26 cellular contexts compared by ENCODE assay signal in genomic region chr22:31439805-31440204, GRCh38. TPM values are rescaled to one million over a fixed set of nuclear protein-coding genes. Genes with fewer than 3 reads are reported as not detected.
DNase-seq lines count a peak whose midpoint lies in the region; ATAC-seq, FAIRE-seq and TF ChIP-seq lines count a peak whose summit lies in the region.
"Had no signal": no experiment of that assay in that cellular context is flagged by ENCODE, and none has a peak within 500 bp of the region (broad histone marks: within the 10 kb centered on the region; RNA-seq: fewer than 3 reads in every experiment).

No MANE protein-coding gene starts in this region.

- H3K27ac Mint-ChIP-seq in stimulated activated naive CD8-positive, alpha-beta T cell treated with anti-CD3 and anti-CD28 coated beads, Interleukin-15, Interleukin-2, amounts not matched to agents 100 ng/mL and 50 ng/mL, for 24 hours: peak overlapping the region; percentile 63
- H3K27ac Mint-ChIP-seq in nephron progenitor cell: no peak overlapping the region
- H3K27ac Mint-ChIP-seq: neural progenitor cell had no signal

- no peak overlapping the region for H3K4me3 ChIP-seq in endothelial cell of umbilical vein (replicated peaks in 1 of 3; ENCODE audit: insufficient read depth in 1 of 3, low read depth in 1 of 3, low read length in 3 of 3)
- H3K4me3 ChIP-seq in upper lobe of right lung: no peak overlapping the region
- H3K4me3 ChIP-seq: esophagus squamous epithelium, MG63, neural progenitor cell, right lobe of liver, transverse colon had no signal

- H3K36me3 Mint-ChIP-seq in stimulated activated naive CD8-positive, alpha-beta T cell treated with anti-CD3 and anti-CD28 coated beads, Interleukin-15, Interleukin-2, amounts not matched to agents 100 ng/mL and 50 ng/mL, for 24 hours (ENCODE audit: low read depth): peaks cover 94% of the 10 kb centered on the region
- peaks cover 74% of the 10 kb centered on the region for H3K36me3 Mint-ChIP-seq in nephron progenitor cell (ENCODE audit: low read depth)

- no peak overlapping the region for H3K9ac ChIP-seq in endothelial cell of umbilical vein (replicated peaks; ENCODE audit: extremely low read depth, insufficient read depth, low read length)
- H3K9ac ChIP-seq: neural progenitor cell had no signal

- H3K9me3 Mint-ChIP-seq in stimulated activated naive CD8-positive, alpha-beta T cell treated with anti-CD3 and anti-CD28 coated beads, Interleukin-15, Interleukin-2, amounts not matched to agents 100 ng/mL and 50 ng/mL, for 24 hours: no peaks in the 10 kb centered on the region
- H3K9me3 Mint-ChIP-seq in nephron progenitor cell: no peaks in the 10 kb centered on the region
- H3K9me3 Mint-ChIP-seq: activated CD4-positive, alpha-beta memory T cell treated with anti-CD3 and anti-CD28 coated beads for 36 hours; activated T-helper 1 cell treated with anti-CD3 and anti-CD28 coated beads, Interleukin-12 subunit alpha, Interleukin-12 subunit beta, Interleukin-2, Interleukin-4 antibody, amounts not matched to agents 30 ng/mL and 10 ng/mL and 1 ng/mL, durations not matched to agents 14 hours and 24 hours and 36 hours; brain; neural progenitor cell had no signal

- TF ChIP-seq CTCF in endothelial cell of umbilical vein (IDR thresholded peaks at IDR 0.05; ENCODE audit: extremely low read depth in 1 of 2, insufficient read depth in 1 of 2, low read depth in 1 of 2, low read length in 2 of 2) (no peak), upper lobe of right lung (IDR thresholded peaks at IDR 0.05) (no peak), nephron progenitor cell (IDR thresholded peaks at IDR 0.05) (no peak)

- H3K4me1 Mint-ChIP-seq in stimulated activated naive CD8-positive, alpha-beta T cell treated with anti-CD3 and anti-CD28 coated beads, Interleukin-15, Interleukin-2, amounts not matched to agents 100 ng/mL and 50 ng/mL, for 24 hours (ENCODE audit: low read depth): no peaks in the 10 kb centered on the region
- H3K4me1 Mint-ChIP-seq in nephron progenitor cell: no peaks in the 10 kb centered on the region
- H3K4me1 Mint-ChIP-seq: brain, neural progenitor cell had no signal

- H3K27me3 Mint-ChIP-seq in stimulated activated naive CD8-positive, alpha-beta T cell treated with anti-CD3 and anti-CD28 coated beads, Interleukin-15, Interleukin-2, amounts not matched to agents 100 ng/mL and 50 ng/mL, for 24 hours: no peaks in the 10 kb centered on the region
- no peaks in the 10 kb centered on the region for H3K27me3 Mint-ChIP-seq in nephron progenitor cell (ENCODE audit: low read depth, poor library complexity)
- H3K27me3 Mint-ChIP-seq: activated CD4-positive, alpha-beta memory T cell treated with anti-CD3 and anti-CD28 coated beads for 36 hours; brain had no signal

- no peak overlapping the region for H3K4me2 ChIP-seq in endothelial cell of umbilical vein (ENCODE audit: insufficient read depth, low read length)
- H3K4me2 ChIP-seq: neural progenitor cell had no signal

- H4K20me1 ChIP-seq in endothelial cell of umbilical vein (replicated peaks; ENCODE audit: control insufficient read depth, extremely low read depth, insufficient read depth, low read length): no peaks in the 10 kb centered on the region

- H3K36me3 ChIP-seq in endothelial cell of umbilical vein (ENCODE audit: control insufficient read depth in 2 of 2, extremely low read depth in 1 of 2, insufficient read depth in 2 of 2, low read length in 2 of 2): peaks cover 27 to 38% of the 10 kb centered on the region in 2 experiments
- H3K36me3 ChIP-seq in upper lobe of right lung: peaks cover 100% of the 10 kb centered on the region
- H3K36me3 ChIP-seq: neural progenitor cell had no signal

- no peaks in the 10 kb centered on the region for H3K27me3 ChIP-seq in endothelial cell of umbilical vein (ENCODE audit: control insufficient read depth in 2 of 2, insufficient read depth in 2 of 2, low read length in 2 of 2)
- no peaks in the 10 kb centered on the region for H3K27me3 ChIP-seq in upper lobe of right lung
- H3K27me3 ChIP-seq: esophagus squamous epithelium, MG63, neural progenitor cell, right lobe of liver, transverse colon had no signal

- peaks cover 4% of the 10 kb centered on the region for H3K4me1 ChIP-seq in endothelial cell of umbilical vein (ENCODE audit: control insufficient read depth, extremely low read depth, insufficient read depth, low read length)
- no peaks in the 10 kb centered on the region for H3K4me1 ChIP-seq in upper lobe of right lung
- H3K4me1 ChIP-seq: transverse colon had no signal

- no peaks in the 10 kb centered on the region for H3K79me2 ChIP-seq in endothelial cell of umbilical vein (ENCODE audit: control insufficient read depth, insufficient read depth, low read length)

- no peak for ATAC-seq in stimulated activated naive CD8-positive, alpha-beta T cell treated with anti-CD3 and anti-CD28 coated beads, Interleukin-15, Interleukin-2, amounts not matched to agents 100 U/mL and 50 U/mL, for 24 hours
- ATAC-seq in left colon (peak; percentile 4), upper lobe of right lung (peak; percentile 30), GM21737 (IDR thresholded peaks at IDR 0.05; ENCODE audit: unreplicated experiment) (no peak)
- ATAC-seq: PC-3 had no signal

- dilution Hi-C loops in endothelial cell of umbilical vein (cut with MboI; ENCODE audit: extremely low pct_ligation_motif_present, low sequenced_read_pairs): no loop called here

- H3K27ac ChIP-seq in endothelial cell of umbilical vein (ENCODE audit: insufficient read depth, low read depth, low read length) (no peak overlapping the region), upper lobe of right lung (no peak overlapping the region)
- H3K27ac ChIP-seq: esophagus squamous epithelium, right lobe of liver, transverse colon had no signal

- intact Hi-C loops in endothelial cell of umbilical vein (cut with micrococcal nuclease): no loop called here
- intact Hi-C loops in left colon (cut with DNase I, micrococcal nuclease): no loop called here
- intact Hi-C loops in upper lobe of right lung (cut with DNase I): no loop called here

- POLR2A ChIA-PET in endothelial cell of umbilical vein (lab: Charles Lee): no interaction called here

- H3K4me3 Mint-ChIP-seq in stimulated activated naive CD8-positive, alpha-beta T cell treated with anti-CD3 and anti-CD28 coated beads, Interleukin-15, Interleukin-2, amounts not matched to agents 100 ng/mL and 50 ng/mL, for 24 hours: no peak overlapping the region
- no peak overlapping the region for H3K4me3 Mint-ChIP-seq in nephron progenitor cell
- H3K4me3 Mint-ChIP-seq: activated CD4-positive, alpha-beta memory T cell treated with anti-CD3 and anti-CD28 coated beads for 36 hours; activated T-helper 1 cell treated with anti-CD3 and anti-CD28 coated beads, Interleukin-12 subunit alpha, Interleukin-12 subunit beta, Interleukin-2, Interleukin-4 antibody, amounts not matched to agents 30 ng/mL and 10 ng/mL and 1 ng/mL, durations not matched to agents 14 hours and 24 hours and 36 hours; brain; neural progenitor cell had no signal

- H3K9me1 ChIP-seq in endothelial cell of umbilical vein (replicated peaks; ENCODE audit: control insufficient read depth, extremely low read depth, insufficient read depth, low read length): no peaks in the 10 kb centered on the region

- TF ChIP-seq POLR2A in endothelial cell of umbilical vein (IDR thresholded peaks at IDR 0.05; ENCODE audit: low read depth, low read length): no peak

- no peaks in the 10 kb centered on the region for H3K9me3 ChIP-seq in endothelial cell of umbilical vein (replicated peaks; ENCODE audit: control insufficient read depth, insufficient read depth, low read length)
- H3K9me3 ChIP-seq in upper lobe of right lung: no peaks in the 10 kb centered on the region
- H3K9me3 ChIP-seq: esophagus squamous epithelium, MG63, right lobe of liver, transverse colon had no signal

- CTCF ChIA-PET in endothelial cell of umbilical vein (lab: Charles Lee): interaction anchor here (0.6 to 1.7 kb wide), 2 partner anchors 12 to 63 kb away, joined by 3 to 9 read pairs; no protein-coding TSS in a partner anchor

- FAIRE-seq in endothelial cell of umbilical vein (lab: Jason Lieb, UNC): no peak

- BruUV-seq in endothelial cell of umbilical vein (replicated peaks; lab: Mats Ljungman, UMichigan): TSS peak; percentile 50

- H2AFZ ChIP-seq in endothelial cell of umbilical vein (ENCODE audit: low read depth, low read length): no peak overlapping the region
- H2AFZ ChIP-seq: neural progenitor cell had no signal

- no peak for DNase-seq in stimulated activated naive CD8-positive, alpha-beta T cell treated with anti-CD3 and anti-CD28 coated beads, Interleukin-15, Interleukin-2, amounts not matched to agents 100 U/mL and 50 U/mL, for 24 hours
- DNase-seq in endothelial cell of umbilical vein (ENCODE audit: low read depth, low spot score) (no peak), left colon (no peak), upper lobe of right lung (no peak), NCI-H1694 (lab: John Stamatoyannopoulos, UW) (no peak), nephron progenitor cell (no peak)
- DNase-seq: activated CD4-positive, alpha-beta memory T cell treated with anti-CD3 and anti-CD28 coated beads for 36 hours; activated CD4-positive, CD25-positive, alpha-beta regulatory T cell treated with anti-CD3 and anti-CD28 coated beads, Interleukin-2, amount 50 U/mL, for 72 hours; activated naive CD4-positive, alpha-beta T cell treated with anti-CD3 and anti-CD28 coated beads, Interleukin-2, amount 50 U/mL, for 16 hours; DMS79; esophagus squamous epithelium; foreskin melanocyte; GF-D8; MG63; NCI-H2029; NCI-H526; PC-3; right lobe of liver; stimulated activated CD4-positive, alpha-beta T cell treated with anti-CD3 and anti-CD28 coated beads, Interleukin-4, amount 100 ng/mL, for 1 hour; T-helper 2 cell; transverse colon had no signal

RNA-seq across cellular contexts. Expression of gene DRG1, which starts 40.4 kb away (rescaled TPM):
- 51.6 and 65.1 TPM in 2 replicates for total RNA-seq in endothelial cell of umbilical vein
- polyA plus RNA-seq in endothelial cell of umbilical vein: 30.6 and 37.7 TPM in 2 replicates
- polyA plus RNA-seq in endothelial cell of umbilical vein (2011; cell fraction: cytosol; rRNA removed): 59.1 and 63.9 TPM in 2 replicates
- 37.1 and 39.9 TPM in 2 replicates for polyA plus RNA-seq in endothelial cell of umbilical vein (2011; cell fraction: nucleus; rRNA removed)
- 53.3 and 75.5 TPM in 2 replicates for polyA plus RNA-seq in endothelial cell of umbilical vein (2012)
- polyA minus RNA-seq in endothelial cell of umbilical vein: 52.2 and 64.2 TPM in 2 replicates
- 49.9 TPM for polyA minus RNA-seq in endothelial cell of umbilical vein (2011; cell fraction: cytosol; rRNA and poly(A)+ RNA removed)
- 22.8 and 45.4 TPM in 2 replicates for polyA minus RNA-seq in endothelial cell of umbilical vein (2011; cell fraction: nucleus; rRNA and poly(A)+ RNA removed)
- 10 to 100 TPM; 29.9 to 34.5 TPM for total RNA-seq in left colon
- 35.5 TPM for total RNA-seq in upper lobe of right lung

RNA-seq across cellular contexts. Expression of gene EIF4ENIF1, which starts 49.8 kb away (rescaled TPM):
- total RNA-seq in endothelial cell of umbilical vein (36.6 and 38.7 TPM in 2 replicates), left colon (10 to 100 TPM; 27.1 to 27.3 TPM), upper lobe of right lung (27.2 TPM)
- 22.4 and 22.8 TPM in 2 replicates for polyA plus RNA-seq in endothelial cell of umbilical vein
- 18.1 and 20.5 TPM in 2 replicates for polyA plus RNA-seq in endothelial cell of umbilical vein (2011; cell fraction: cytosol; rRNA removed)
- 45.8 and 59.5 TPM in 2 replicates for polyA plus RNA-seq in endothelial cell of umbilical vein (2011; cell fraction: nucleus; rRNA removed)
- 20.6 and 21.6 TPM in 2 replicates for polyA plus RNA-seq in endothelial cell of umbilical vein (2012)
- polyA minus RNA-seq in endothelial cell of umbilical vein: 30.2 and 42.8 TPM in 2 replicates
- 11.0 TPM for polyA minus RNA-seq in endothelial cell of umbilical vein (2011; cell fraction: cytosol; rRNA and poly(A)+ RNA removed)
- polyA minus RNA-seq in endothelial cell of umbilical vein (2011; cell fraction: nucleus; rRNA and poly(A)+ RNA removed): 22.4 and 29.6 TPM in 2 replicates

RNA-seq across cellular contexts. Expression of gene SFI1, which starts 56.5 kb away (rescaled TPM):
- total RNA-seq in endothelial cell of umbilical vein (38.3 and 46.4 TPM in 2 replicates), left colon (10 to 100 TPM; 39.9 to 40.3 TPM), upper lobe of right lung (38.0 TPM)
- 12.5 and 14.2 TPM in 2 replicates for polyA plus RNA-seq in endothelial cell of umbilical vein
- 7.5 and 9.0 TPM in 2 replicates for polyA plus RNA-seq in endothelial cell of umbilical vein (2011; cell fraction: cytosol; rRNA removed)
- 118 and 129 TPM in 2 replicates for polyA plus RNA-seq in endothelial cell of umbilical vein (2011; cell fraction: nucleus; rRNA removed)
- polyA plus RNA-seq in endothelial cell of umbilical vein (2012): 10.9 and 13.4 TPM in 2 replicates
- polyA minus RNA-seq in endothelial cell of umbilical vein: 30.2 and 38.8 TPM in 2 replicates
- 3.8 TPM for polyA minus RNA-seq in endothelial cell of umbilical vein (2011; cell fraction: cytosol; rRNA and poly(A)+ RNA removed)
- 55.4 and 69.0 TPM in 2 replicates for polyA minus RNA-seq in endothelial cell of umbilical vein (2011; cell fraction: nucleus; rRNA and poly(A)+ RNA removed)

Comparison
In these comparisons a context has a peak if more than half of its experiments do, and no peak if none do; other contexts are left out.
1. ATAC-seq: peak in left colon (single experiment) and upper lobe of right lung (single experiment); none in stimulated activated naive CD8-positive, alpha-beta T cell treated with anti-CD3 and anti-CD28 coated beads, Interleukin-15, Interleukin-2, amounts not matched to agents 100 U/mL and 50 U/mL, for 24 hours (single experiment) and GM21737 (single experiment).